In the genomic region with DNA sequence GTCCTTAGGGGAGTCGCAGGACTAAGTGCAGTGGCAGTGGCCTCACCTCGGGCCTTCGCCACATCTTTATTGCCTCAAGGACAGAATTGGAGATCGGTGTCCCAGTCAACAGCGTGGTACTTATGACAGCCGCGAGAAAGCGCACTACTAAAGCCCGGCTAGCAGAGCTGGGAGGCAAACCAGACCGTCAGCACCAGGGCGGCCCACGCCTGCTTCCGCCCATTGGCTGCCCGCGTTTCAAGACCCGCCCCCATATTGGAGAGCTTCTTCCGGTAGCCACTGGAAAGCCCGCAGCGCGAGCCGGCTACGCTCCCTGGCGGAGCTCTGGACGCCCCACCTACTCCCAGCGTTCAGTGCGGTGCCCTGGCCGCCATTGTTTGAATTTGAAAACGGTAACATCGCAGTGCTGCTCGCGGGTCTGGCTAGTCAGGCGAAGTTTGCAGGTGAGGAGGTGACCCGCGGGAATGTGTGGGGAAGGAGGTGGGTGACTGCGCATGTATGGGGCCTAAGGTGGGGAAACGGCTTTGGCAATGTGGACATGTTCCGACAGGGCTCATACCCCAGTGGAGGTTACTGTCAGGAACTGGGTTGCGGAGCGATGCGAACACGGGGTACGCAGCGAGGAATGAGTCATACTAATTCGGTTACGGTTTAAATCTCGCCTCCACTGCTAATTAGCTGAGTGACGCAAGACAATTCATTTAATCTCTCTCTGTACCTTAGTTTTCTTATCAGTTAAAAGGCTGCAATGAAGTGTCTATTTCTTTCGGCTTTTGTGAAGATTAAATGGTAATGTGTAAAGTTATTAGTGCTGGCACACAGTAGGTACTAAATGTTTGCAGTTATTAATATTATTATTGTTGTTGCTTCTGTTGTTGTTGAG, we compare ENCODE assay signal across 1 cellular context.
TF ChIP-seq lines count a peak whose summit lies in the region.

A gene with protein sequence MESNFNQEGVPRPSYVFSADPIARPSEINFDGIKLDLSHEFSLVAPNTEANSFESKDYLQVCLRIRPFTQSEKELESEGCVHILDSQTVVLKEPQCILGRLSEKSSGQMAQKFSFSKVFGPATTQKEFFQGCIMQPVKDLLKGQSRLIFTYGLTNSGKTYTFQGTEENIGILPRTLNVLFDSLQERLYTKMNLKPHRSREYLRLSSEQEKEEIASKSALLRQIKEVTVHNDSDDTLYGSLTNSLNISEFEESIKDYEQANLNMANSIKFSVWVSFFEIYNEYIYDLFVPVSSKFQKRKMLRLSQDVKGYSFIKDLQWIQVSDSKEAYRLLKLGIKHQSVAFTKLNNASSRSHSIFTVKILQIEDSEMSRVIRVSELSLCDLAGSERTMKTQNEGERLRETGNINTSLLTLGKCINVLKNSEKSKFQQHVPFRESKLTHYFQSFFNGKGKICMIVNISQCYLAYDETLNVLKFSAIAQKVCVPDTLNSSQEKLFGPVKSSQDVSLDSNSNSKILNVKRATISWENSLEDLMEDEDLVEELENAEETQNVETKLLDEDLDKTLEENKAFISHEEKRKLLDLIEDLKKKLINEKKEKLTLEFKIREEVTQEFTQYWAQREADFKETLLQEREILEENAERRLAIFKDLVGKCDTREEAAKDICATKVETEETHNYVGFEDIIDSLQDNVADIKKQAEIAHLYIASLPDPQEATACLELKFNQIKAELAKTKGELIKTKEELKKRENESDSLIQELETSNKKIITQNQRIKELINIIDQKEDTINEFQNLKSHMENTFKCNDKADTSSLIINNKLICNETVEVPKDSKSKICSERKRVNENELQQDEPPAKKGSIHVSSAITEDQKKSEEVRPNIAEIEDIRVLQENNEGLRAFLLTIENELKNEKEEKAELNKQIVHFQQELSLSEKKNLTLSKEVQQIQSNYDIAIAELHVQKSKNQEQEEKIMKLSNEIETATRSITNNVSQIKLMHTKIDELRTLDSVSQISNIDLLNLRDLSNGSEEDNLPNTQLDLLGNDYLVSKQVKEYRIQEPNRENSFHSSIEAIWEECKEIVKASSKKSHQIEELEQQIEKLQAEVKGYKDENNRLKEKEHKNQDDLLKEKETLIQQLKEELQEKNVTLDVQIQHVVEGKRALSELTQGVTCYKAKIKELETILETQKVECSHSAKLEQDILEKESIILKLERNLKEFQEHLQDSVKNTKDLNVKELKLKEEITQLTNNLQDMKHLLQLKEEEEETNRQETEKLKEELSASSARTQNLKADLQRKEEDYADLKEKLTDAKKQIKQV (N-terminal part only) (plus strand): TSS at position 353 of the 883 bp plus-strand sequence. CDS start 3,705 bp downstream, outside the sequence.

TF ChIP-seq in HepG2, 621 proteins besides CTCF, POLR2A, EP300 and RAD21 (continued from another document and continues in another):
- TF ChIP-seq, protein P1, sequence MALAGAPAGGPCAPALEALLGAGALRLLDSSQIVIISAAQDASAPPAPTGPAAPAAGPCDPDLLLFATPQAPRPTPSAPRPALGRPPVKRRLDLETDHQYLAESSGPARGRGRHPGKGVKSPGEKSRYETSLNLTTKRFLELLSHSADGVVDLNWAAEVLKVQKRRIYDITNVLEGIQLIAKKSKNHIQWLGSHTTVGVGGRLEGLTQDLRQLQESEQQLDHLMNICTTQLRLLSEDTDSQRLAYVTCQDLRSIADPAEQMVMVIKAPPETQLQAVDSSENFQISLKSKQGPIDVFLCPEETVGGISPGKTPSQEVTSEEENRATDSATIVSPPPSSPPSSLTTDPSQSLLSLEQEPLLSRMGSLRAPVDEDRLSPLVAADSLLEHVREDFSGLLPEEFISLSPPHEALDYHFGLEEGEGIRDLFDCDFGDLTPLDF (CRISPR knock-in tag; IDR thresholded peaks at IDR 0.05): peak; percentile 94
- TF ChIP-seq JUN (CRISPR knock-in tag; IDR thresholded peaks at IDR 0.05): peak; percentile 81
- no peak; the same call in 1 of the 2 replicates for TF ChIP-seq SMAD1 (CRISPR knock-in tag; IDR thresholded peaks at IDR 0.05; ENCODE audit: borderline replicate concordance, low read depth)
- TF ChIP-seq ZNF512B (CRISPR knock-in tag; IDR thresholded peaks at IDR 0.05; ENCODE audit: borderline replicate concordance): no peak
- TF ChIP-seq, protein P2, sequence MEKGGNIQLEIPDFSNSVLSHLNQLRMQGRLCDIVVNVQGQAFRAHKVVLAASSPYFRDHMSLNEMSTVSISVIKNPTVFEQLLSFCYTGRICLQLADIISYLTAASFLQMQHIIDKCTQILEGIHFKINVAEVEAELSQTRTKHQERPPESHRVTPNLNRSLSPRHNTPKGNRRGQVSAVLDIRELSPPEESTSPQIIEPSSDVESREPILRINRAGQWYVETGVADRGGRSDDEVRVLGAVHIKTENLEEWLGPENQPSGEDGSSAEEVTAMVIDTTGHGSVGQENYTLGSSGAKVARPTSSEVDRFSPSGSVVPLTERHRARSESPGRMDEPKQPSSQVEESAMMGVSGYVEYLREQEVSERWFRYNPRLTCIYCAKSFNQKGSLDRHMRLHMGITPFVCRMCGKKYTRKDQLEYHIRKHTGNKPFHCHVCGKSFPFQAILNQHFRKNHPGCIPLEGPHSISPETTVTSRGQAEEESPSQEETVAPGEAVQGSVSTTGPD (CRISPR knock-in tag; IDR thresholded peaks at IDR 0.05): no peak; the same call in 1 of the 2 replicates
- peak; percentile 79 for TF ChIP-seq MYC (CRISPR knock-in tag; IDR thresholded peaks at IDR 0.05; ENCODE audit: borderline replicate concordance)
- TF ChIP-seq SIN3A (IDR thresholded peaks at IDR 0.05; ENCODE audit: borderline replicate concordance, low read depth, low read length): peak; percentile 99
- TF ChIP-seq ZNF629 (CRISPR knock-in tag; conservative IDR thresholded peaks at IDR 0.05): no peak
- no peak for TF ChIP-seq U2AF2 (IDR thresholded peaks at IDR 0.05; ENCODE audit: low read depth, low read length)
- no peak; the same call in 1 of the 2 replicates for TF ChIP-seq ZNF891 (CRISPR knock-in tag; IDR thresholded peaks at IDR 0.05)
- TF ChIP-seq, protein P3, sequence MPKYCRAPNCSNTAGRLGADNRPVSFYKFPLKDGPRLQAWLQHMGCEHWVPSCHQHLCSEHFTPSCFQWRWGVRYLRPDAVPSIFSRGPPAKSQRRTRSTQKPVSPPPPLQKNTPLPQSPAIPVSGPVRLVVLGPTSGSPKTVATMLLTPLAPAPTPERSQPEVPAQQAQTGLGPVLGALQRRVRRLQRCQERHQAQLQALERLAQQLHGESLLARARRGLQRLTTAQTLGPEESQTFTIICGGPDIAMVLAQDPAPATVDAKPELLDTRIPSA (CRISPR knock-in tag; IDR thresholded peaks at IDR 0.05; ENCODE audit: borderline replicate concordance): no peak
- TF ChIP-seq TFDP2 (CRISPR knock-in tag; IDR thresholded peaks at IDR 0.05): peak; percentile 100
- 0 out of 2 replicates have a peak, but pooled peaks have one; percentile 78 for TF ChIP-seq ZNF513 (CRISPR knock-in tag; conservative IDR thresholded peaks at IDR 0.05)
- TF ChIP-seq, protein P4, sequence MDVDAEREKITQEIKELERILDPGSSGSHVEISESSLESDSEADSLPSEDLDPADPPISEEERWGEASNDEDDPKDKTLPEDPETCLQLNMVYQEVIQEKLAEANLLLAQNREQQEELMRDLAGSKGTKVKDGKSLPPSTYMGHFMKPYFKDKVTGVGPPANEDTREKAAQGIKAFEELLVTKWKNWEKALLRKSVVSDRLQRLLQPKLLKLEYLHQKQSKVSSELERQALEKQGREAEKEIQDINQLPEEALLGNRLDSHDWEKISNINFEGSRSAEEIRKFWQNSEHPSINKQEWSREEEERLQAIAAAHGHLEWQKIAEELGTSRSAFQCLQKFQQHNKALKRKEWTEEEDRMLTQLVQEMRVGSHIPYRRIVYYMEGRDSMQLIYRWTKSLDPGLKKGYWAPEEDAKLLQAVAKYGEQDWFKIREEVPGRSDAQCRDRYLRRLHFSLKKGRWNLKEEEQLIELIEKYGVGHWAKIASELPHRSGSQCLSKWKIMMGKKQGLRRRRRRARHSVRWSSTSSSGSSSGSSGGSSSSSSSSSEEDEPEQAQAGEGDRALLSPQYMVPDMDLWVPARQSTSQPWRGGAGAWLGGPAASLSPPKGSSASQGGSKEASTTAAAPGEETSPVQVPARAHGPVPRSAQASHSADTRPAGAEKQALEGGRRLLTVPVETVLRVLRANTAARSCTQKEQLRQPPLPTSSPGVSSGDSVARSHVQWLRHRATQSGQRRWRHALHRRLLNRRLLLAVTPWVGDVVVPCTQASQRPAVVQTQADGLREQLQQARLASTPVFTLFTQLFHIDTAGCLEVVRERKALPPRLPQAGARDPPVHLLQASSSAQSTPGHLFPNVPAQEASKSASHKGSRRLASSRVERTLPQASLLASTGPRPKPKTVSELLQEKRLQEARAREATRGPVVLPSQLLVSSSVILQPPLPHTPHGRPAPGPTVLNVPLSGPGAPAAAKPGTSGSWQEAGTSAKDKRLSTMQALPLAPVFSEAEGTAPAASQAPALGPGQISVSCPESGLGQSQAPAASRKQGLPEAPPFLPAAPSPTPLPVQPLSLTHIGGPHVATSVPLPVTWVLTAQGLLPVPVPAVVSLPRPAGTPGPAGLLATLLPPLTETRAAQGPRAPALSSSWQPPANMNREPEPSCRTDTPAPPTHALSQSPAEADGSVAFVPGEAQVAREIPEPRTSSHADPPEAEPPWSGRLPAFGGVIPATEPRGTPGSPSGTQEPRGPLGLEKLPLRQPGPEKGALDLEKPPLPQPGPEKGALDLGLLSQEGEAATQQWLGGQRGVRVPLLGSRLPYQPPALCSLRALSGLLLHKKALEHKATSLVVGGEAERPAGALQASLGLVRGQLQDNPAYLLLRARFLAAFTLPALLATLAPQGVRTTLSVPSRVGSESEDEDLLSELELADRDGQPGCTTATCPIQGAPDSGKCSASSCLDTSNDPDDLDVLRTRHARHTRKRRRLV (CRISPR knock-in tag; IDR thresholded peaks at IDR 0.05): peak; percentile 83; the same call in 1 of the 2 replicates
- TF ChIP-seq, protein P5, sequence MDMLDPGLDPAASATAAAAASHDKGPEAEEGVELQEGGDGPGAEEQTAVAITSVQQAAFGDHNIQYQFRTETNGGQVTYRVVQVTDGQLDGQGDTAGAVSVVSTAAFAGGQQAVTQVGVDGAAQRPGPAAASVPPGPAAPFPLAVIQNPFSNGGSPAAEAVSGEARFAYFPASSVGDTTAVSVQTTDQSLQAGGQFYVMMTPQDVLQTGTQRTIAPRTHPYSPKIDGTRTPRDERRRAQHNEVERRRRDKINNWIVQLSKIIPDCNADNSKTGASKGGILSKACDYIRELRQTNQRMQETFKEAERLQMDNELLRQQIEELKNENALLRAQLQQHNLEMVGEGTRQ (IDR thresholded peaks at IDR 0.05; ENCODE audit: low read depth, low read length): no peak
- TF ChIP-seq, protein P5 (CRISPR knock-in tag; IDR thresholded peaks at IDR 0.05; ENCODE audit: borderline replicate concordance): no peak
- TF ChIP-seq ERF (CRISPR knock-in tag; IDR thresholded peaks at IDR 0.05): peak; percentile 65; the same call in 1 of the 2 replicates
- TF ChIP-seq ZNF510 (CRISPR knock-in tag; IDR thresholded peaks at IDR 0.05; ENCODE audit: low read depth): no peak
- TF ChIP-seq ZNF441 (CRISPR knock-in tag; IDR thresholded peaks at IDR 0.05; ENCODE audit: borderline replicate concordance): peak; percentile 27; the same call in 1 of the 2 replicates
- 0 out of 2 replicates have a peak, but pooled peaks have one; percentile 23 for TF ChIP-seq ZNF800 (CRISPR knock-in tag; IDR thresholded peaks at IDR 0.05)
